Comparison of ENCODE assay signal across 6 cellular contexts in genomic region chr11:65096926-65097325, GRCh38. TPM values are rescaled to one million over a fixed set of nuclear protein-coding genes. Genes with fewer than 3 reads are reported as not detected.
DNase-seq lines count a peak whose midpoint lies in the region; ATAC-seq and TF ChIP-seq lines count a peak whose summit lies in the region.

No MANE protein-coding gene starts in this region.

- H3K27ac ChIP-seq in RWPE2 (ENCODE audit: poor library complexity, severe bottlenecking) = peak overlapping the region; percentile 56
- peak overlapping the region; percentile 94 for H3K27ac ChIP-seq in substantia nigra (ENCODE audit: low read depth, low read length, poor library complexity, severe bottlenecking)

- no peaks in the 10 kb centered on the region for H3K27me3 ChIP-seq in RWPE2 (ENCODE audit: insufficient read depth, poor library complexity, severe bottlenecking)

- H3K9me3 ChIP-seq in RWPE2 (ENCODE audit: severe bottlenecking) = no peaks in the 10 kb centered on the region

- DNase-seq in RWPE2 (ENCODE audit: low spot score) (no peak), fibroblast of the aortic adventitia (ENCODE audit: low read depth) (no peak), substantia nigra (lab: John Stamatoyannopoulos, UW) (peak in 4 of 49 donors; percentile 55 to 67 (median 61)), DMS153 treated with DMSO at 0.1 percent for 48 hours (lab: John Stamatoyannopoulos, UW; ENCODE audit: unreplicated experiment) (no peak)

- H3K36me3 ChIP-seq in RWPE2 (ENCODE audit: low read depth) = peaks cover 15% of the 10 kb centered on the region

- peaks cover 5% of the 10 kb centered on the region for H3K4me1 ChIP-seq in RWPE2 (ENCODE audit: insufficient read depth, poor library complexity, severe bottlenecking)

- TF ChIP-seq CTCF in RWPE2 (IDR thresholded peaks at IDR 0.05; ENCODE audit: poor library complexity, severe bottlenecking) (no peak), fibroblast of the aortic adventitia (IDR thresholded peaks at IDR 0.05; ENCODE audit: insufficient read depth, low read length) (no peak)

- H3K4me3 ChIP-seq in RWPE2 (ENCODE audit: severe bottlenecking) = peak overlapping the region; percentile 92
- H3K4me3 ChIP-seq in fibroblast of the aortic adventitia (ENCODE audit: low read depth, low read length) = peak overlapping the region; percentile 90

- ATAC-seq in RWPE2 (ENCODE audit: low read depth) = no peak
- ATAC-seq in esophagus mucosa = no peak
- no peak for ATAC-seq in GM21423 (IDR thresholded peaks at IDR 0.05; ENCODE audit: unreplicated experiment)

RNA-seq across cellular contexts. Expression of gene VPS51, which starts 0.9 kb away (rescaled TPM):
- total RNA-seq in fibroblast of the aortic adventitia (ENCODE audit: low replicate concordance) = 211 and 336 TPM in 2 replicates
- total RNA-seq in esophagus mucosa = 76.4 TPM

RNA-seq across cellular contexts. Expression of gene ZFPL1, which starts 12.9 kb away (rescaled TPM):
- total RNA-seq in fibroblast of the aortic adventitia (ENCODE audit: low replicate concordance) = 9.6 and 42.5 TPM in 2 replicates
- total RNA-seq in esophagus mucosa = 25.7 TPM

RNA-seq across cellular contexts. Expression of gene CDCA5, which starts 13.1 kb away (rescaled TPM):
- 2.5 and 19.3 TPM in 2 replicates for total RNA-seq in fibroblast of the aortic adventitia (ENCODE audit: low replicate concordance)
- 14.1 TPM for total RNA-seq in esophagus mucosa

RNA-seq across cellular contexts. Expression of gene TM7SF2, which starts 14.7 kb away (rescaled TPM):
- total RNA-seq in fibroblast of the aortic adventitia (ENCODE audit: low replicate concordance) (9.2 and 10.0 TPM in 2 replicates), esophagus mucosa (53.2 TPM)

RNA-seq across cellular contexts. Expression of gene ZNHIT2, which starts 20.6 kb away (rescaled TPM):
- total RNA-seq in fibroblast of the aortic adventitia (ENCODE audit: low replicate concordance) (9.9 and 30.4 TPM in 2 replicates), esophagus mucosa (9.4 TPM)
